1 cellular context compared by ENCODE assay signal in the genomic region with DNA sequence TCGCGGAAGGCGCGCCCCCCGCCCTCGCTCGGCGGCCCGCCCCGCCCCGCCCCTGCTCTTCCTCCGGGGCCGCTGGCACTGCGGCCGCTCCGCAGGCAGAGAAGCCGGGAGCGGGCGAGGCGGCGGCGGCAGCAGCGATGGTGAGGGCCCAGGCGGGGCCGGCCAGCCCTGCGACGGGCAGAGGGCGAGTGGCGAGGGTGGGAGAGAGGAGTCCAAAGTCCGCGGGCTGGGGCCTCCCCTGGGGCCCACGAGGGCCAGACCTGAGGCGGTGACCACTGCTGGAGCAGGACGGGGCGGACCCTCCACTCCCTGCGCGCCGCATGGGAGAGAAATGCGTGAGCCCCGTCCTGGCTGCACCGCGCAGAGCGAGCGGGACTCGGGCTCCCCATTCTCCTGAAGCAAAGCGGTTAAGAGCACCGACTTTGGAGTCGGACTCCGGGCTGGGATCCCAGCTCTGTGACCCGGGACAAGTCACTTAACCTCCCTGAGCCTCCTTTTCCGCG.
TF ChIP-seq lines count a peak whose summit lies in the region.

A gene with protein sequence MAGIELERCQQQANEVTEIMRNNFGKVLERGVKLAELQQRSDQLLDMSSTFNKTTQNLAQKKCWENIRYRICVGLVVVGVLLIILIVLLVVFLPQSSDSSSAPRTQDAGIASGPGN (plus strand): TSS at position 78 of the 503 bp plus-strand sequence. CDS start 60 bp downstream, at position 138.

TF ChIP-seq in HepG2, 621 proteins besides CTCF, POLR2A, EP300 and RAD21 (continued from another document and continues in another):
- TF ChIP-seq JARID2 (CRISPR knock-in tag; IDR thresholded peaks at IDR 0.05; ENCODE audit: insufficient replicate concordance): peak; percentile 85
- TF ChIP-seq, protein P1, sequence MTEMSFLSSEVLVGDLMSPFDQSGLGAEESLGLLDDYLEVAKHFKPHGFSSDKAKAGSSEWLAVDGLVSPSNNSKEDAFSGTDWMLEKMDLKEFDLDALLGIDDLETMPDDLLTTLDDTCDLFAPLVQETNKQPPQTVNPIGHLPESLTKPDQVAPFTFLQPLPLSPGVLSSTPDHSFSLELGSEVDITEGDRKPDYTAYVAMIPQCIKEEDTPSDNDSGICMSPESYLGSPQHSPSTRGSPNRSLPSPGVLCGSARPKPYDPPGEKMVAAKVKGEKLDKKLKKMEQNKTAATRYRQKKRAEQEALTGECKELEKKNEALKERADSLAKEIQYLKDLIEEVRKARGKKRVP (CRISPR knock-in tag; IDR thresholded peaks at IDR 0.05): peak in 1 of 2 experiments; percentile 49; a peak in 1 of 4 replicates
- TF ChIP-seq, protein P2, sequence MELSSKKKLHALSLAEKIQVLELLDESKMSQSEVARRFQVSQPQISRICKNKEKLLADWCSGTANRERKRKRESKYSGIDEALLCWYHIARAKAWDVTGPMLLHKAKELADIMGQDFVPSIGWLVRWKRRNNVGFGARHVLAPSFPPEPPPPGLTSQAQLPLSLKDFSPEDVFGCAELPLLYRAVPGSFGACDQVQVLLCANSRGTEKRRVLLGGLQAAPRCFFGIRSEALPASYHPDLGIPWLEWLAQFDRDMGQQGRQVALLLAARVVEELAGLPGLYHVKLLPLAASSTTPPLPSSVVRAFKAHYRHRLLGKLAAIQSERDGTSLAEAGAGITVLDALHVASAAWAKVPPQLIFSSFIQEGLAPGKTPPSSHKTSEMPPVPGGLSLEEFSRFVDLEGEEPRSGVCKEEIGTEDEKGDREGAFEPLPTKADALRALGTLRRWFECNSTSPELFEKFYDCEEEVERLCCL (CRISPR knock-in tag; IDR thresholded peaks at IDR 0.05; ENCODE audit: borderline replicate concordance): 0 out of 2 replicates have a peak, but pooled peaks have one; percentile 68
- peak; percentile 67 for TF ChIP-seq ZNF616 (CRISPR knock-in tag; IDR thresholded peaks at IDR 0.05; ENCODE audit: low read depth)
- TF ChIP-seq, protein P3, sequence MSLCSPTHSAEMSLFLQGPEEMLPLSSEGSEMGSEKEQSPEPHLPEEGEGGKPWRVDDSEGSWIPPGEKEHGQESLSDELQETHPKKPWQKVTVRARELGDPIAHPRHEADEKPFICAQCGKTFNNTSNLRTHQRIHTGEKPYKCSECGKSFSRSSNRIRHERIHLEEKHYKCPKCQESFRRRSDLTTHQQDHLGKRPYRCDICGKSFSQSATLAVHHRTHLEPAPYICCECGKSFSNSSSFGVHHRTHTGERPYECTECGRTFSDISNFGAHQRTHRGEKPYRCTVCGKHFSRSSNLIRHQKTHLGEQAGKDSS (CRISPR knock-in tag; IDR thresholded peaks at IDR 0.05; ENCODE audit: borderline replicate concordance, low read depth): peak; percentile 81
- no peak; the same call in 1 of the 2 replicates for TF ChIP-seq MEF2D (CRISPR knock-in tag; IDR thresholded peaks at IDR 0.05)
- TF ChIP-seq, protein P4, sequence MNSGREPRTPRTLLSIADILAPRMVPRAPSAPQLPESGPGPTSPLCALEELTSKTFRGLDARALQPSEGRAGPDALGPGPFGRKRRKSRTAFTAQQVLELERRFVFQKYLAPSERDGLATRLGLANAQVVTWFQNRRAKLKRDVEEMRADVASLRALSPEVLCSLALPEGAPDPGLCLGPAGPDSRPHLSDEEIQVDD (CRISPR knock-in tag; IDR thresholded peaks at IDR 0.05; ENCODE audit: borderline replicate concordance): peak; percentile 77; the same call in 1 of the 2 replicates
- TF ChIP-seq TEAD3 (CRISPR knock-in tag; optimal IDR thresholded peaks at IDR 0.05; ENCODE audit: borderline replicate concordance): peak; percentile 54
- TF ChIP-seq ZMYM3 (CRISPR knock-in tag; IDR thresholded peaks at IDR 0.05): no peak
- 0 out of 2 replicates have a peak, but pooled peaks have one; percentile 74 for TF ChIP-seq ZNF782 (CRISPR knock-in tag; IDR thresholded peaks at IDR 0.05; ENCODE audit: borderline replicate concordance)
- TF ChIP-seq KAT2B (IDR thresholded peaks at IDR 0.05; ENCODE audit: borderline replicate concordance, low read depth, low read length): no peak
- peak; percentile 91; the same call in 1 of the 2 replicates for TF ChIP-seq ZNF772 (CRISPR knock-in tag; IDR thresholded peaks at IDR 0.05)
- TF ChIP-seq ZNF232 (CRISPR knock-in tag; IDR thresholded peaks at IDR 0.05; ENCODE audit: borderline replicate concordance): peak; percentile 12; the same call in 1 of the 2 replicates
- TF ChIP-seq ZNF720 (CRISPR knock-in tag; IDR thresholded peaks at IDR 0.05): no peak
- TF ChIP-seq, protein P5, sequence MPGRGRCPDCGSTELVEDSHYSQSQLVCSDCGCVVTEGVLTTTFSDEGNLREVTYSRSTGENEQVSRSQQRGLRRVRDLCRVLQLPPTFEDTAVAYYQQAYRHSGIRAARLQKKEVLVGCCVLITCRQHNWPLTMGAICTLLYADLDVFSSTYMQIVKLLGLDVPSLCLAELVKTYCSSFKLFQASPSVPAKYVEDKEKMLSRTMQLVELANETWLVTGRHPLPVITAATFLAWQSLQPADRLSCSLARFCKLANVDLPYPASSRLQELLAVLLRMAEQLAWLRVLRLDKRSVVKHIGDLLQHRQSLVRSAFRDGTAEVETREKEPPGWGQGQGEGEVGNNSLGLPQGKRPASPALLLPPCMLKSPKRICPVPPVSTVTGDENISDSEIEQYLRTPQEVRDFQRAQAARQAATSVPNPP (CRISPR knock-in tag; IDR thresholded peaks at IDR 0.05): no peak
- peak; percentile 33; the same call in 1 of the 2 replicates for TF ChIP-seq NPAS2 (CRISPR knock-in tag; IDR thresholded peaks at IDR 0.05; ENCODE audit: borderline replicate concordance)
- peak; percentile 51; the same call in 1 of the 2 replicates for TF ChIP-seq ZNF543 (CRISPR knock-in tag; IDR thresholded peaks at IDR 0.05)
- no peak for TF ChIP-seq MATR3 (CRISPR knock-in tag; IDR thresholded peaks at IDR 0.05)
- peak in 1 of 2 experiments; percentile 40; a peak in 1 of 4 replicates for TF ChIP-seq NR2F1 (CRISPR knock-in tag; IDR thresholded peaks at IDR 0.05)
- TF ChIP-seq ZNF383 (CRISPR knock-in tag; IDR thresholded peaks at IDR 0.05; ENCODE audit: borderline replicate concordance): 0 out of 2 replicates have a peak, but pooled peaks have one; percentile 23
- peak; percentile 91 for TF ChIP-seq AGO2 (optimal IDR thresholded peaks at IDR 0.05; ENCODE audit: low read depth, low read length)
- TF ChIP-seq KMT2B (CRISPR knock-in tag; IDR thresholded peaks at IDR 0.05): no peak; the same call in 1 of the 2 replicates
- TF ChIP-seq FOSL2 (CRISPR knock-in tag; IDR thresholded peaks at IDR 0.05): peak; percentile 71
- TF ChIP-seq ISL2 (CRISPR knock-in tag; IDR thresholded peaks at IDR 0.05): peak; percentile 93
- TF ChIP-seq RAD51 (IDR thresholded peaks at IDR 0.05; ENCODE audit: borderline replicate concordance): no peak
- TF ChIP-seq, protein P6, sequence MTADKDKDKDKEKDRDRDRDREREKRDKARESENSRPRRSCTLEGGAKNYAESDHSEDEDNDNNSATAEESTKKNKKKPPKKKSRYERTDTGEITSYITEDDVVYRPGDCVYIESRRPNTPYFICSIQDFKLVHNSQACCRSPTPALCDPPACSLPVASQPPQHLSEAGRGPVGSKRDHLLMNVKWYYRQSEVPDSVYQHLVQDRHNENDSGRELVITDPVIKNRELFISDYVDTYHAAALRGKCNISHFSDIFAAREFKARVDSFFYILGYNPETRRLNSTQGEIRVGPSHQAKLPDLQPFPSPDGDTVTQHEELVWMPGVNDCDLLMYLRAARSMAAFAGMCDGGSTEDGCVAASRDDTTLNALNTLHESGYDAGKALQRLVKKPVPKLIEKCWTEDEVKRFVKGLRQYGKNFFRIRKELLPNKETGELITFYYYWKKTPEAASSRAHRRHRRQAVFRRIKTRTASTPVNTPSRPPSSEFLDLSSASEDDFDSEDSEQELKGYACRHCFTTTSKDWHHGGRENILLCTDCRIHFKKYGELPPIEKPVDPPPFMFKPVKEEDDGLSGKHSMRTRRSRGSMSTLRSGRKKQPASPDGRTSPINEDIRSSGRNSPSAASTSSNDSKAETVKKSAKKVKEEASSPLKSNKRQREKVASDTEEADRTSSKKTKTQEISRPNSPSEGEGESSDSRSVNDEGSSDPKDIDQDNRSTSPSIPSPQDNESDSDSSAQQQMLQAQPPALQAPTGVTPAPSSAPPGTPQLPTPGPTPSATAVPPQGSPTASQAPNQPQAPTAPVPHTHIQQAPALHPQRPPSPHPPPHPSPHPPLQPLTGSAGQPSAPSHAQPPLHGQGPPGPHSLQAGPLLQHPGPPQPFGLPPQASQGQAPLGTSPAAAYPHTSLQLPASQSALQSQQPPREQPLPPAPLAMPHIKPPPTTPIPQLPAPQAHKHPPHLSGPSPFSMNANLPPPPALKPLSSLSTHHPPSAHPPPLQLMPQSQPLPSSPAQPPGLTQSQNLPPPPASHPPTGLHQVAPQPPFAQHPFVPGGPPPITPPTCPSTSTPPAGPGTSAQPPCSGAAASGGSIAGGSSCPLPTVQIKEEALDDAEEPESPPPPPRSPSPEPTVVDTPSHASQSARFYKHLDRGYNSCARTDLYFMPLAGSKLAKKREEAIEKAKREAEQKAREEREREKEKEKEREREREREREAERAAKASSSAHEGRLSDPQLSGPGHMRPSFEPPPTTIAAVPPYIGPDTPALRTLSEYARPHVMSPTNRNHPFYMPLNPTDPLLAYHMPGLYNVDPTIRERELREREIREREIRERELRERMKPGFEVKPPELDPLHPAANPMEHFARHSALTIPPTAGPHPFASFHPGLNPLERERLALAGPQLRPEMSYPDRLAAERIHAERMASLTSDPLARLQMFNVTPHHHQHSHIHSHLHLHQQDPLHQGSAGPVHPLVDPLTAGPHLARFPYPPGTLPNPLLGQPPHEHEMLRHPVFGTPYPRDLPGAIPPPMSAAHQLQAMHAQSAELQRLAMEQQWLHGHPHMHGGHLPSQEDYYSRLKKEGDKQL (CRISPR knock-in tag; IDR thresholded peaks at IDR 0.05; ENCODE audit: low read depth): 0 out of 2 replicates have a peak, but pooled peaks have one; percentile 25
- peak; percentile 84 for TF ChIP-seq AGO1 (IDR thresholded peaks at IDR 0.05; ENCODE audit: low read depth, low read length, poor library complexity, severe bottlenecking)
- TF ChIP-seq ATM (IDR thresholded peaks at IDR 0.05; ENCODE audit: borderline replicate concordance): no peak
- TF ChIP-seq, protein P7, sequence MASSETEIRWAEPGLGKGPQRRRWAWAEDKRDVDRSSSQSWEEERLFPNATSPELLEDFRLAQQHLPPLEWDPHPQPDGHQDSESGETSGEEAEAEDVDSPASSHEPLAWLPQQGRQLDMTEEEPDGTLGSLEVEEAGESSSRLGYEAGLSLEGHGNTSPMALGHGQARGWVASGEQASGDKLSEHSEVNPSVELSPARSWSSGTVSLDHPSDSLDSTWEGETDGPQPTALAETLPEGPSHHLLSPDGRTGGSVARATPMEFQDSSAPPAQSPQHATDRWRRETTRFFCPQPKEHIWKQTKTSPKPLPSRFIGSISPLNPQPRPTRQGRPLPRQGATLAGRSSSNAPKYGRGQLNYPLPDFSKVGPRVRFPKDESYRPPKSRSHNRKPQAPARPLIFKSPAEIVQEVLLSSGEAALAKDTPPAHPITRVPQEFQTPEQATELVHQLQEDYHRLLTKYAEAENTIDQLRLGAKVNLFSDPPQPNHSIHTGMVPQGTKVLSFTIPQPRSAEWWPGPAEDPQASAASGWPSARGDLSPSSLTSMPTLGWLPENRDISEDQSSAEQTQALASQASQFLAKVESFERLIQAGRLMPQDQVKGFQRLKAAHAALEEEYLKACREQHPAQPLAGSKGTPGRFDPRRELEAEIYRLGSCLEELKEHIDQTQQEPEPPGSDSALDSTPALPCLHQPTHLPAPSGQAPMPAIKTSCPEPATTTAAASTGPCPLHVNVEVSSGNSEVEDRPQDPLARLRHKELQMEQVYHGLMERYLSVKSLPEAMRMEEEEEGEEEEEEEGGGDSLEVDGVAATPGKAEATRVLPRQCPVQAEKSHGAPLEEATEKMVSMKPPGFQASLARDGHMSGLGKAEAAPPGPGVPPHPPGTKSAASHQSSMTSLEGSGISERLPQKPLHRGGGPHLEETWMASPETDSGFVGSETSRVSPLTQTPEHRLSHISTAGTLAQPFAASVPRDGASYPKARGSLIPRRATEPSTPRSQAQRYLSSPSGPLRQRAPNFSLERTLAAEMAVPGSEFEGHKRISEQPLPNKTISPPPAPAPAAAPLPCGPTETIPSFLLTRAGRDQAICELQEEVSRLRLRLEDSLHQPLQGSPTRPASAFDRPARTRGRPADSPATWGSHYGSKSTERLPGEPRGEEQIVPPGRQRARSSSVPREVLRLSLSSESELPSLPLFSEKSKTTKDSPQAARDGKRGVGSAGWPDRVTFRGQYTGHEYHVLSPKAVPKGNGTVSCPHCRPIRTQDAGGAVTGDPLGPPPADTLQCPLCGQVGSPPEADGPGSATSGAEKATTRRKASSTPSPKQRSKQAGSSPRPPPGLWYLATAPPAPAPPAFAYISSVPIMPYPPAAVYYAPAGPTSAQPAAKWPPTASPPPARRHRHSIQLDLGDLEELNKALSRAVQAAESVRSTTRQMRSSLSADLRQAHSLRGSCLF (CRISPR knock-in tag; IDR thresholded peaks at IDR 0.05; ENCODE audit: borderline replicate concordance): no peak
- TF ChIP-seq, protein P8, sequence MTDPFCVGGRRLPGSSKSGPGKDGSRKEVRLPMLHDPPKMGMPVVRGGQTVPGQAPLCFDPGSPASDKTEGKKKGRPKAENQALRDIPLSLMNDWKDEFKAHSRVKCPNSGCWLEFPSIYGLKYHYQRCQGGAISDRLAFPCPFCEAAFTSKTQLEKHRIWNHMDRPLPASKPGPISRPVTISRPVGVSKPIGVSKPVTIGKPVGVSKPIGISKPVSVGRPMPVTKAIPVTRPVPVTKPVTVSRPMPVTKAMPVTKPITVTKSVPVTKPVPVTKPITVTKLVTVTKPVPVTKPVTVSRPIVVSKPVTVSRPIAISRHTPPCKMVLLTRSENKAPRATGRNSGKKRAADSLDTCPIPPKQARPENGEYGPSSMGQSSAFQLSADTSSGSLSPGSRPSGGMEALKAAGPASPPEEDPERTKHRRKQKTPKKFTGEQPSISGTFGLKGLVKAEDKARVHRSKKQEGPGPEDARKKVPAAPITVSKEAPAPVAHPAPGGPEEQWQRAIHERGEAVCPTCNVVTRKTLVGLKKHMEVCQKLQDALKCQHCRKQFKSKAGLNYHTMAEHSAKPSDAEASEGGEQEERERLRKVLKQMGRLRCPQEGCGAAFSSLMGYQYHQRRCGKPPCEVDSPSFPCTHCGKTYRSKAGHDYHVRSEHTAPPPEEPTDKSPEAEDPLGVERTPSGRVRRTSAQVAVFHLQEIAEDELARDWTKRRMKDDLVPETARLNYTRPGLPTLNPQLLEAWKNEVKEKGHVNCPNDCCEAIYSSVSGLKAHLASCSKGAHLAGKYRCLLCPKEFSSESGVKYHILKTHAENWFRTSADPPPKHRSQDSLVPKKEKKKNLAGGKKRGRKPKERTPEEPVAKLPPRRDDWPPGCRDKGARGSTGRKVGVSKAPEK (CRISPR knock-in tag; IDR thresholded peaks at IDR 0.05; ENCODE audit: borderline replicate concordance): peak; percentile 94; the same call in 1 of the 2 replicates
- no peak for TF ChIP-seq ZKSCAN1 (IDR thresholded peaks at IDR 0.05; ENCODE audit: low read length)
- no peak for TF ChIP-seq ZNF382 (CRISPR knock-in tag; IDR thresholded peaks at IDR 0.05; ENCODE audit: borderline replicate concordance)
- TF ChIP-seq GFI1 (CRISPR knock-in tag; IDR thresholded peaks at IDR 0.05; ENCODE audit: borderline replicate concordance): no peak
- peak; percentile 92; the same call in 1 of the 2 replicates for TF ChIP-seq ZNF629 (CRISPR knock-in tag; conservative IDR thresholded peaks at IDR 0.05)
- TF ChIP-seq MED8 (CRISPR knock-in tag; IDR thresholded peaks at IDR 0.05; ENCODE audit: insufficient replicate concordance): peak; percentile 80
- peak; percentile 95 for TF ChIP-seq ZNF776 (CRISPR knock-in tag; IDR thresholded peaks at IDR 0.05)
- TF ChIP-seq, protein P9, sequence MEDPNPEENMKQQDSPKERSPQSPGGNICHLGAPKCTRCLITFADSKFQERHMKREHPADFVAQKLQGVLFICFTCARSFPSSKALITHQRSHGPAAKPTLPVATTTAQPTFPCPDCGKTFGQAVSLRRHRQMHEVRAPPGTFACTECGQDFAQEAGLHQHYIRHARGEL (CRISPR knock-in tag; IDR thresholded peaks at IDR 0.05): no peak
- no peak for TF ChIP-seq ZNF781 (CRISPR knock-in tag; IDR thresholded peaks at IDR 0.05; ENCODE audit: borderline replicate concordance, not compliant biosample characterization)
- TF ChIP-seq TARDBP (CRISPR knock-in tag; IDR thresholded peaks at IDR 0.05): 0 out of 2 replicates have a peak, but pooled peaks have one; percentile 38
